8 cellular contexts compared by ENCODE assay signal in genomic region chr3:177197934-177198484, GRCh38. TPM values are rescaled to one million over a fixed set of nuclear protein-coding genes. Genes with fewer than 3 reads are reported as not detected.
DNase-seq lines count a peak whose midpoint lies in the region; ATAC-seq and TF ChIP-seq lines count a peak whose summit lies in the region.

No MANE protein-coding gene starts in this region.

- H3F3A ChIP-seq in SU-DHL-6 (ENCODE audit: insufficient read depth): peaks cover 75% of the 10 kb centered on the region

- H3K4me3 ChIP-seq in SU-DHL-6 (ENCODE audit: insufficient read depth, low read length, poor library complexity, severe bottlenecking): peak overlapping the region; percentile 46
- H3K4me3 ChIP-seq in fibroblast of the aortic adventitia (ENCODE audit: low read depth, low read length): peak overlapping the region; percentile 64
- peak overlapping the region; percentile 37 to 99 (median 97) for H3K4me3 ChIP-seq in sigmoid colon

- TF ChIP-seq CTCF in SU-DHL-6 (IDR thresholded peaks at IDR 0.05; ENCODE audit: insufficient read depth, low read length, poor library complexity, severe bottlenecking) (no peak), fibroblast of the aortic adventitia (IDR thresholded peaks at IDR 0.05; ENCODE audit: insufficient read depth, low read length) (no peak), sigmoid colon (IDR thresholded peaks at IDR 0.05) (no peak)

- WGBS in sigmoid colon, 2 donors: 1 to 3% methylated on average over 31 of the region's 31 CpGs

- H3K9me3 Mint-ChIP-seq in activated CD4-positive, alpha-beta T cell treated with anti-CD3 and anti-CD28 coated beads for 36 hours (ENCODE audit: low read depth): no peaks in the 10 kb centered on the region

- no peak for DNase-seq in activated CD4-positive, alpha-beta T cell treated with anti-CD3 and anti-CD28 coated beads for 36 hours
- no peak for DNase-seq in activated CD4-positive, alpha-beta T cell treated with anti-CD3 and anti-CD28 coated beads for 4 hours
- DNase-seq in fibroblast of the aortic adventitia (ENCODE audit: low read depth): peak; percentile 36
- DNase-seq in sigmoid colon: no peak
- no peak for DNase-seq in NOMO-1 (lab: John Stamatoyannopoulos, UW; ENCODE audit: unreplicated experiment in 2 of 2)

- H3K4me1 Mint-ChIP-seq in activated CD4-positive, alpha-beta T cell treated with anti-CD3 and anti-CD28 coated beads for 36 hours: peaks cover 67% of the 10 kb centered on the region

- peak overlapping the region; percentile 66 for H3K4me3 Mint-ChIP-seq in activated CD4-positive, alpha-beta T cell treated with anti-CD3 and anti-CD28 coated beads for 36 hours

- H3K36me3 Mint-ChIP-seq in activated CD4-positive, alpha-beta T cell treated with anti-CD3 and anti-CD28 coated beads for 36 hours (ENCODE audit: low read depth): peaks cover 24% of the 10 kb centered on the region

- H3K27me3 ChIP-seq in SU-DHL-6 (ENCODE audit: low read length) (no peaks in the 10 kb centered on the region), sigmoid colon (no peaks in the 10 kb centered on the region)

- H3K36me3 ChIP-seq in SU-DHL-6 (ENCODE audit: low read length) (peaks cover 20% of the 10 kb centered on the region), sigmoid colon (no peaks in the 10 kb centered on the region)

- H3K9ac ChIP-seq in SU-DHL-6 (ENCODE audit: low read length): peak overlapping the region; percentile 68

- CTCF ChIA-PET in activated CD4-positive, alpha-beta T cell treated with anti-CD3 and anti-CD28 coated beads for 36 hours (lab: Charles Lee): interaction anchor here (1.5 to 2.7 kb wide), 3 partner anchors 146 to 163 kb away, joined by 6 to 11 read pairs (median 11); no protein-coding TSS in a partner anchor

- ATAC-seq in activated CD4-positive, alpha-beta T cell treated with anti-CD3 and anti-CD28 coated beads for 36 hours: no peak
- no peak for ATAC-seq in HG02759 (IDR thresholded peaks at IDR 0.05; ENCODE audit: unreplicated experiment)
- no peak for ATAC-seq in HG03025 (IDR thresholded peaks at IDR 0.05; ENCODE audit: low FRiP score, unreplicated experiment)

- POLR2A ChIA-PET in activated CD4-positive, alpha-beta T cell treated with anti-CD3 and anti-CD28 coated beads for 36 hours (lab: Charles Lee): interaction anchor here (0.5 to 1.0 kb wide), 6 partner anchors 52 to 230 kb away, joined by 3 to 15 read pairs (median 4); no protein-coding TSS in a partner anchor

- H3K9me2 ChIP-seq in SU-DHL-6 (replicated peaks; ENCODE audit: insufficient read depth, low read length): no peaks in the 10 kb centered on the region

- H3K79me2 ChIP-seq in SU-DHL-6 (ENCODE audit: insufficient read depth, low read length): peaks cover 69% of the 10 kb centered on the region

- TF ChIP-seq POLR2A in sigmoid colon (IDR thresholded peaks at IDR 0.05): no peak

- no peaks in the 10 kb centered on the region for H4K20me1 ChIP-seq in SU-DHL-6 (ENCODE audit: low read depth, low read length)

- H3K27ac Mint-ChIP-seq in activated CD4-positive, alpha-beta T cell treated with anti-CD3 and anti-CD28 coated beads for 36 hours: peak overlapping the region; percentile 79

- TF ChIP-seq EP300 in sigmoid colon (IDR thresholded peaks at IDR 0.05): no peak

- H3K4me2 ChIP-seq in SU-DHL-6 (ENCODE audit: low read depth, low read length, poor library complexity, severe bottlenecking): peak overlapping the region; percentile 100

- H3K9me3 ChIP-seq in SU-DHL-6 (ENCODE audit: insufficient read depth, low read length) (no peaks in the 10 kb centered on the region), sigmoid colon (no peaks in the 10 kb centered on the region)

- intact Hi-C loops in activated CD4-positive, alpha-beta T cell treated with anti-CD3 and anti-CD28 coated beads for 36 hours (cut with DNase I, micrococcal nuclease): loop anchor here (1.0 to 5.0 kb wide), 8 partner anchors 76 to 1949 kb away; partner anchors contain the start of gene PIK3CA (in 1 of the 2)
- intact Hi-C loops in sigmoid colon (cut with DNase I): loop anchor here (1.0 to 10.0 kb wide), 6 partner anchors 145 to 1187 kb away; no protein-coding TSS in a partner anchor

- H2AFZ ChIP-seq in SU-DHL-6 (ENCODE audit: low read depth, low read length, severe bottlenecking): no peak overlapping the region

- H3K27ac ChIP-seq in SU-DHL-6 (ENCODE audit: low read depth, low read length): peak overlapping the region; percentile 100
- peak overlapping the region; percentile 98 to 100 (median 99) for H3K27ac ChIP-seq in sigmoid colon

- H3K27me3 Mint-ChIP-seq in activated CD4-positive, alpha-beta T cell treated with anti-CD3 and anti-CD28 coated beads for 36 hours: no peaks in the 10 kb centered on the region

- peaks cover 0 to 34% (median 27%) of the 10 kb centered on the region in 4 donors for H3K4me1 ChIP-seq in sigmoid colon

RNA-seq across cellular contexts. Expression of gene TBL1XR1, which starts 0.7 kb away (rescaled TPM):
- 100 to 1,000 TPM; 164 to 226 TPM for total RNA-seq in activated CD4-positive, alpha-beta T cell treated with anti-CD3 and anti-CD28 coated beads for 36 hours
- 73.2 and 171 TPM in 2 replicates for total RNA-seq in fibroblast of the aortic adventitia (ENCODE audit: low replicate concordance)
- 100 to 1,000 TPM in 2 of 4 donors, 10 to 100 TPM in 2; 88.9 to 131 (median 102) TPM for total RNA-seq in sigmoid colon
- 10 to 100 TPM; 20.4 to 46.7 (median 35.4) TPM for polyA plus RNA-seq in sigmoid colon

Comparison
In these comparisons a context has a peak if more than half of its experiments do, and no peak if none do; other contexts are left out.
1. H3K4me3 ChIP-seq: peak in every context shown above with its lines; median percentile 97 in sigmoid colon; 64 in fibroblast of the aortic adventitia; 46 in SU-DHL-6.